30 cellular contexts compared by ENCODE assay signal in the genomic region with DNA sequence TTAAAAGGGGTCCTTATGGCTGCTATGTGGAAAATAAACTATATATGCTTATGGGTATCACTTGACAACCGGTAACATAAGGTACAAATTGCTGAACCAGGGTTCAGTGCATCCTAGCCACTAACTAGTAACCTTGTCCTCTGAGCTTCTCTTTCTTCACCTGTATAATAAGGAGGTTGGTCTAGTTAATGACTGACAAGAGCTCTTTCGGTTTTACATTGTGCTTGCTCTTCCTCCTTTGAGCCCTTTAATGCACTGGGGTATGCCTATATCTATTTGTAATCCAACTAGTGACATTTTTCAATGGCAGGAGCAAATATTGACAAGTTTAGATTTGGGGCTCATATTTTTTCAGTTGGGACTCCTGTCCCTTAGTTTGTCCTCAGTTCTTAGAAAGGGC.
DNase-seq lines count a peak whose midpoint lies in the region; ATAC-seq lines count a peak whose summit lies in the region.
"Had no signal": no experiment of that assay in that cellular context is flagged by ENCODE, and none has a peak within 500 bp of the region (broad histone marks: within the 10 kb centered on the region; RNA-seq: fewer than 3 reads in every experiment).

No MANE protein-coding gene starts in this region.

- peak; percentile 42 for ATAC-seq in GM18520 (IDR thresholded peaks at IDR 0.05; ENCODE audit: unreplicated experiment)
- ATAC-seq in GM19467 (IDR thresholded peaks at IDR 0.05; ENCODE audit: unreplicated experiment): peak; percentile 77
- peak; percentile 88 for ATAC-seq in HG03175 (IDR thresholded peaks at IDR 0.05; ENCODE audit: unreplicated experiment)
- peak; percentile 52 for ATAC-seq in left colon
- no peak for ATAC-seq in stimulated activated effector memory CD8-positive, alpha-beta T cell treated with anti-CD3 and anti-CD28 coated beads, Interleukin-12 subunit alpha, Interleukin-12 subunit beta, amount 100 ng/mL, for 72 hours
- ATAC-seq: natural killer cell, Right ventricle myocardium inferior, sciatic nerve, T-helper 17 cell had no signal

- no peaks in the 10 kb centered on the region for H3K36me3 Mint-ChIP-seq in stimulated activated effector memory CD8-positive, alpha-beta T cell treated with anti-CD3 and anti-CD28 coated beads, Interleukin-12 subunit alpha, Interleukin-12 subunit beta, amount 100 ng/mL, for 72 hours
- no peaks in the 10 kb centered on the region for H3K36me3 Mint-ChIP-seq in activated naive CD8-positive, alpha-beta T cell treated with anti-CD3 and anti-CD28 coated beads for 36 hours
- H3K36me3 Mint-ChIP-seq: activated CD4-positive, alpha-beta memory T cell treated with anti-CD3 and anti-CD28 coated beads for 36 hours; IgD-negative memory B cell; natural killer cell had no signal

- no peak overlapping the region for H3K4me3 Mint-ChIP-seq in stimulated activated effector memory CD8-positive, alpha-beta T cell treated with anti-CD3 and anti-CD28 coated beads, Interleukin-12 subunit alpha, Interleukin-12 subunit beta, amount 100 ng/mL, for 72 hours
- no peak overlapping the region for H3K4me3 Mint-ChIP-seq in activated naive CD8-positive, alpha-beta T cell treated with anti-CD3 and anti-CD28 coated beads for 36 hours
- H3K4me3 Mint-ChIP-seq: activated CD4-positive, alpha-beta memory T cell treated with anti-CD3 and anti-CD28 coated beads for 36 hours; activated T-helper 1 cell treated with anti-CD3 and anti-CD28 coated beads, Interleukin-12 subunit alpha, Interleukin-12 subunit beta, Interleukin-2, Interleukin-4 antibody, amounts not matched to agents 30 ng/mL and 10 ng/mL and 1 ng/mL, durations not matched to agents 14 hours and 24 hours and 36 hours; CD4-positive, alpha-beta T cell; IgD-negative memory B cell; natural killer cell; T-helper 17 cell had no signal

- intact Hi-C loops in left colon (cut with DNase I, micrococcal nuclease): no loop called here

- peaks cover 5% of the 10 kb centered on the region for H3K9me3 Mint-ChIP-seq in stimulated activated effector memory CD8-positive, alpha-beta T cell treated with anti-CD3 and anti-CD28 coated beads, Interleukin-12 subunit alpha, Interleukin-12 subunit beta, amount 100 ng/mL, for 72 hours
- no peaks in the 10 kb centered on the region for H3K9me3 Mint-ChIP-seq in activated naive CD8-positive, alpha-beta T cell treated with anti-CD3 and anti-CD28 coated beads for 36 hours
- H3K9me3 Mint-ChIP-seq: activated CD4-positive, alpha-beta memory T cell treated with anti-CD3 and anti-CD28 coated beads for 36 hours; CD4-positive, alpha-beta T cell; natural killer cell had no signal

- no peak overlapping the region for H3K27ac ChIP-seq in caudate nucleus (ENCODE audit: low read depth, low read length)
- H3K27ac ChIP-seq: PC-9, psoas muscle, tibial nerve had no signal

- no peak overlapping the region for H3K27ac Mint-ChIP-seq in stimulated activated effector memory CD8-positive, alpha-beta T cell treated with anti-CD3 and anti-CD28 coated beads, Interleukin-12 subunit alpha, Interleukin-12 subunit beta, amount 100 ng/mL, for 72 hours
- H3K27ac Mint-ChIP-seq in activated naive CD8-positive, alpha-beta T cell treated with anti-CD3 and anti-CD28 coated beads for 36 hours: no peak overlapping the region
- H3K27ac Mint-ChIP-seq: activated CD4-positive, alpha-beta memory T cell treated with anti-CD3 and anti-CD28 coated beads for 36 hours; activated T-helper 1 cell treated with anti-CD3 and anti-CD28 coated beads, Interleukin-12 subunit alpha, Interleukin-12 subunit beta, Interleukin-2, Interleukin-4 antibody, amounts not matched to agents 30 ng/mL and 10 ng/mL and 1 ng/mL, durations not matched to agents 14 hours and 24 hours and 36 hours; CD4-positive, alpha-beta T cell; IgD-negative memory B cell; natural killer cell; T-helper 17 cell had no signal

- no peak for DNase-seq in left colon
- no peak for DNase-seq in caudate nucleus (lab: John Stamatoyannopoulos, UW)
- no peak for DNase-seq in stimulated activated effector memory CD8-positive, alpha-beta T cell treated with anti-CD3 and anti-CD28 coated beads, Interleukin-12 subunit alpha, Interleukin-12 subunit beta, amount 100 ng/mL, for 72 hours (ENCODE audit: low spot score in 2 of 2)
- DNase-seq in GM19240 (ENCODE audit: insufficient read length, low spot score): no peak
- no peak for DNase-seq in activated naive CD8-positive, alpha-beta T cell treated with anti-CD3 and anti-CD28 coated beads for 36 hours
- DNase-seq: activated CD4-positive, alpha-beta memory T cell treated with anti-CD3 and anti-CD28 coated beads for 36 hours; activated CD8-positive, alpha-beta memory T cell treated with anti-CD3 and anti-CD28 coated beads, Interleukin-2, amount 50 U/mL, for 4 hours; activated naive CD4-positive, alpha-beta T cell treated with Interleukin-2 at 50 U/mL for 16 hours; amniotic stem cell; CD4-positive, alpha-beta T cell; natural killer cell; NCI-H146; NCI-H226; NCI-H526 treated with DMSO at 0.1 percent for 48 hours; NK-92 treated with Interleukin-12 subunit alpha and Interleukin-12 subunit beta, amount 100 ng/mL, for 24 hours; occipital lobe; psoas muscle; SK-N-SH; stimulated activated CD4-positive, alpha-beta T cell treated with anti-CD3 and anti-CD28 coated beads, Interleukin-12 subunit alpha, Interleukin-12 subunit beta, amount 100 ng/mL, for 4 hours; stimulated activated CD4-positive, alpha-beta T cell treated with anti-CD3 and anti-CD28 coated beads, Interleukin-2, amount 100 ng/mL, for 48 hours; T-helper 17 cell had no signal

- no peaks in the 10 kb centered on the region for H3K4me1 Mint-ChIP-seq in stimulated activated effector memory CD8-positive, alpha-beta T cell treated with anti-CD3 and anti-CD28 coated beads, Interleukin-12 subunit alpha, Interleukin-12 subunit beta, amount 100 ng/mL, for 72 hours
- H3K4me1 Mint-ChIP-seq in activated naive CD8-positive, alpha-beta T cell treated with anti-CD3 and anti-CD28 coated beads for 36 hours: no peaks in the 10 kb centered on the region
- H3K4me1 Mint-ChIP-seq: IgD-negative memory B cell, natural killer cell, T-helper 17 cell had no signal

- H3K27me3 Mint-ChIP-seq in activated naive CD8-positive, alpha-beta T cell treated with anti-CD3 and anti-CD28 coated beads for 36 hours: no peaks in the 10 kb centered on the region
- H3K27me3 Mint-ChIP-seq: activated CD4-positive, alpha-beta memory T cell treated with anti-CD3 and anti-CD28 coated beads for 36 hours; CD4-positive, alpha-beta T cell; T-helper 17 cell had no signal
